Comparison of ENCODE assay signal across 13 cellular contexts in the genomic region with DNA sequence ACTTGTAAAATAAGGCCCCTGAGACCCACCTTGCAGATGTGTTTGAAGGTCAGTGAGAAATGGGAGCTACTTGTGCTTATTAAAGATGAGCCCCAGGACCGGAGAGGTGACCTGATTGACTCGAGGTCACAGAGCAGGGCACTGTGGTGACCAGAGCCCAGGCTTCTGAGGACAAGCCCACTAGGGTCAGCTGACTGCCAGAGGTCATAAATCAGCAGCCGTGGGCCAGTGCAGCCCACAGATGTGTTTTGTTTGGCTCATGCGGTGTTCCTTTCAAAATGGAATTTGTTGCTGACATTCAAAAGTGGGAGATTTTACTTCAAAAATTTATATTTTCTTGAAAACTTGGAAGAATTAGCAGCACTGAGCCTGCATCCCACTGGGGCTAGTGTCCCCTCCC. TPM values are rescaled to one million over a fixed set of nuclear protein-coding genes. Genes with fewer than 3 reads are reported as not detected.
DNase-seq lines count a peak whose midpoint lies in the region; ATAC-seq and TF ChIP-seq lines count a peak whose summit lies in the region.
"Had no signal": no experiment of that assay in that cellular context is flagged by ENCODE, and none has a peak within 500 bp of the region (broad histone marks: within the 10 kb centered on the region; RNA-seq: fewer than 3 reads in every experiment).

No MANE protein-coding gene starts in this region.

- H3K4me1 ChIP-seq in endodermal cell (ENCODE audit: control insufficient read depth, insufficient read depth, low read length) = peaks cover 16% of the 10 kb centered on the region
- peaks cover 59% of the 10 kb centered on the region for H3K4me1 ChIP-seq in mesodermal cell (ENCODE audit: control insufficient read depth, insufficient read depth, low read length, poor library complexity, severe bottlenecking)
- H3K4me1 ChIP-seq in thoracic aorta (ENCODE audit: control insufficient read depth in 1 of 2, low read depth in 2 of 2) = peaks cover 48 to 89% of the 10 kb centered on the region in 2 donors

- 52 to 86% methylated on average over 3 to 4 of the region's 4 CpGs for WGBS in endodermal cell (ENCODE audit: insufficient coverage in 1 of 2, insufficient read length in 1 of 2), 2 experiments
- 60 to 61% methylated on average over 3 to 4 of the region's 4 CpGs for WGBS in mesodermal cell (ENCODE audit: insufficient coverage in 2 of 2), 2 experiments

- H3K9me3 ChIP-seq in endodermal cell (ENCODE audit: control insufficient read depth, low read length) = no peaks in the 10 kb centered on the region
- no peaks in the 10 kb centered on the region for H3K9me3 ChIP-seq in mesodermal cell (ENCODE audit: control insufficient read depth, low read length)
- H3K9me3 ChIP-seq in thoracic aorta = no peaks in the 10 kb centered on the region

- H3K36me3 ChIP-seq in endodermal cell (ENCODE audit: control insufficient read depth, insufficient read depth, low read length) (no peaks in the 10 kb centered on the region), mesodermal cell (ENCODE audit: control insufficient read depth, insufficient read depth, low read length) (peaks cover 67% of the 10 kb centered on the region), thoracic aorta (no peaks in the 10 kb centered on the region)

- TF ChIP-seq CTCF in endodermal cell (conservative IDR thresholded peaks at IDR 0.05) (no peak), thoracic aorta (IDR thresholded peaks at IDR 0.05) (no peak)

- no peaks in the 10 kb centered on the region for H3K27me3 ChIP-seq in endodermal cell (ENCODE audit: control insufficient read depth, insufficient read depth, low read length, poor library complexity, severe bottlenecking)
- no peaks in the 10 kb centered on the region for H3K27me3 ChIP-seq in thoracic aorta (replicated peaks; ENCODE audit: insufficient read depth)

- peak overlapping the region; percentile 87 for H3K9ac ChIP-seq in endodermal cell (ENCODE audit: extremely low read depth, low read length, poor library complexity, severe bottlenecking)

- peak overlapping the region; percentile 4 for H3K4me3 Mint-ChIP-seq in endodermal cell
- H3K4me3 Mint-ChIP-seq in activated T-helper 17 cell treated with anti-CD3 and anti-CD28 coated beads, Interleukin-2, amount 50 U/mL, for 72 hours = no peak overlapping the region
- H3K4me3 Mint-ChIP-seq: activated CD4-positive, alpha-beta T cell treated with anti-CD3 and anti-CD28 coated beads, Interleukin-2, amount 10 ng/mL, durations not matched to agents 7 days and 5 days; activated naive CD8-positive, alpha-beta T cell had no signal

- peak; percentile 29 for DNase-seq in M059J (ENCODE audit: low read depth)
- DNase-seq in endodermal cell = peak; percentile 52
- DNase-seq in thoracic aorta (ENCODE audit: low spot score) = no peak
- no peak for DNase-seq in DMS53 (lab: John Stamatoyannopoulos, UW)
- DNase-seq in NCI-H345 treated with DMSO at 0.1 percent for 48 hours (lab: John Stamatoyannopoulos, UW; ENCODE audit: unreplicated experiment) = no peak
- DNase-seq in RPMI8226 = no peak
- DNase-seq: activated CD4-positive, alpha-beta T cell treated with anti-CD3 and anti-CD28 coated beads, Interleukin-2, amount 10 ng/mL, durations not matched to agents 7 days and 5 days; DND-41; NCI-H2029; SHP77 treated with DMSO at 0.1 percent for 48 hours had no signal

- no peak overlapping the region for H3K4me3 ChIP-seq in endodermal cell (ENCODE audit: low read length)
- no peak overlapping the region for H3K4me3 ChIP-seq in mesodermal cell (ENCODE audit: extremely low read depth, insufficient read depth, low read length, poor library complexity, severe bottlenecking)
- no peak overlapping the region for H3K4me3 ChIP-seq in thoracic aorta

- H3K36me3 Mint-ChIP-seq in endodermal cell (ENCODE audit: low read depth) = no peaks in the 10 kb centered on the region
- no peaks in the 10 kb centered on the region for H3K36me3 Mint-ChIP-seq in activated T-helper 17 cell treated with anti-CD3 and anti-CD28 coated beads, Interleukin-2, amount 50 U/mL, for 72 hours (ENCODE audit: low read depth)
- H3K36me3 Mint-ChIP-seq: activated naive CD8-positive, alpha-beta T cell had no signal

- H3K27ac Mint-ChIP-seq in endodermal cell = peak overlapping the region; percentile 98
- H3K27ac Mint-ChIP-seq in activated T-helper 17 cell treated with anti-CD3 and anti-CD28 coated beads, Interleukin-2, amount 50 U/mL, for 72 hours = no peak overlapping the region
- H3K27ac Mint-ChIP-seq: activated CD4-positive, alpha-beta T cell treated with anti-CD3 and anti-CD28 coated beads, Interleukin-2, amount 10 ng/mL, durations not matched to agents 7 days and 5 days; activated naive CD8-positive, alpha-beta T cell had no signal

- no peaks in the 10 kb centered on the region for H3K9me3 Mint-ChIP-seq in endodermal cell
- no peaks in the 10 kb centered on the region for H3K9me3 Mint-ChIP-seq in activated T-helper 17 cell treated with anti-CD3 and anti-CD28 coated beads, Interleukin-2, amount 50 U/mL, for 72 hours
- H3K9me3 Mint-ChIP-seq: activated CD4-positive, alpha-beta T cell treated with anti-CD3 and anti-CD28 coated beads, Interleukin-2, amount 10 ng/mL, durations not matched to agents 7 days and 5 days had no signal

- no peak for ATAC-seq in thoracic aorta (ENCODE audit: insufficient number of reproducible peaks, low FRiP score, low read depth)
- ATAC-seq in activated T-helper 17 cell treated with anti-CD3 and anti-CD28 coated beads, Interleukin-2, amount 50 U/mL, for 72 hours (replicated peaks) = no peak

- H3K4me1 Mint-ChIP-seq in endodermal cell = peaks cover 31% of the 10 kb centered on the region
- H3K4me1 Mint-ChIP-seq in activated T-helper 17 cell treated with anti-CD3 and anti-CD28 coated beads, Interleukin-2, amount 50 U/mL, for 72 hours = no peaks in the 10 kb centered on the region

- H3K27ac ChIP-seq in endodermal cell (ENCODE audit: low read depth, low read length) (peak overlapping the region; percentile 94), mesodermal cell (ENCODE audit: low read depth, low read length, severe bottlenecking) (peak overlapping the region; percentile 97), thoracic aorta (peak overlapping the region; percentile 75 to 84)

- H3K27me3 Mint-ChIP-seq in endodermal cell (ENCODE audit: insufficient read depth) = no peaks in the 10 kb centered on the region
- peaks cover 13% of the 10 kb centered on the region for H3K27me3 Mint-ChIP-seq in activated T-helper 17 cell treated with anti-CD3 and anti-CD28 coated beads, Interleukin-2, amount 50 U/mL, for 72 hours

RNA-seq across cellular contexts. Expression of a gene that starts 24.5 kb away (rescaled TPM):
- total RNA-seq in M059J (2014; rRNA removed; shearing (Covaris generic)) = 21.9 and 32.4 TPM in 2 replicates
- total RNA-seq in endodermal cell (10 to 100 TPM; 15.7 to 23.1 TPM), thoracic aorta (100 to 1,000 TPM in 1 of 2 donors, 10 to 100 TPM in 1; 81.8 to 100 TPM)
- polyA plus RNA-seq in endodermal cell (2013, experiment 1 of 2) = 17.2 TPM
- polyA plus RNA-seq in endodermal cell (2013, experiment 2 of 2) = 16.2 TPM
- polyA plus RNA-seq in mesodermal cell (2013, experiment 1 of 2) = 49.0 TPM
- polyA plus RNA-seq in mesodermal cell (2013, experiment 2 of 2) = 48.4 TPM
- total RNA-seq in activated T-helper 17 cell treated with anti-CD3 and anti-CD28 coated beads, Interleukin-2, amount 50 U/mL, for 72 hours = 1 to 10 TPM in 1 of 2 donors, under 1 TPM in 1; 0.61 to 1.1 TPM

Comparison
In these comparisons a context has a peak if more than half of its experiments do, and no peak if none do; other contexts are left out.
1. DNase-seq: peak in M059J (single experiment) and endodermal cell (single experiment); none in thoracic aorta (single experiment), DMS53 (single experiment), NCI-H345 treated with DMSO at 0.1 percent for 48 hours (single experiment) and RPMI8226 (single experiment).
2. RNA of a gene that starts 24.5 kb away (total RNA-seq): 81.8 to 100 TPM in thoracic aorta, 21.9 to 32.4 TPM in M059J and 15.7 to 23.1 TPM in endodermal cell; 0.61 to 1.1 TPM in activated T-helper 17 cell treated with anti-CD3 and anti-CD28 coated beads, Interleukin-2, amount 50 U/mL, for 72 hours; every median in the first group is over 4 times any median in the second.
3. Peak in every context shown above with its lines, with median percentiles within 50 percentile points of each other: H3K27ac ChIP-seq.